12 cellular contexts compared by ENCODE assay signal in genomic region chr7:136528329-136528728, GRCh38.
A peak's percentile ranks its signal among the peaks of the same experiment; 100 is the strongest.
DNase-seq lines count a peak whose midpoint lies in the region; ATAC-seq and TF ChIP-seq lines count a peak whose summit lies in the region.
"Had no signal": no experiment of that assay in that cellular context is flagged by ENCODE, and none has a peak within 500 bp of the region (broad histone marks: within the 10 kb centered on the region; RNA-seq: fewer than 3 reads in every experiment).

No MANE protein-coding gene starts in this region.

- no peak for TF ChIP-seq CTCF in fibroblast of villous mesenchyme (IDR thresholded peaks at IDR 0.05; ENCODE audit: insufficient read depth, low read depth, low read length)

- no peak for ATAC-seq in GM19395 (IDR thresholded peaks at IDR 0.05; ENCODE audit: unreplicated experiment)
- no peak for ATAC-seq in GM19351 (IDR thresholded peaks at IDR 0.05; ENCODE audit: unreplicated experiment)
- ATAC-seq: Panc1 had no signal

- DNase-seq in HCEC 1CT = peak; percentile 88
- DNase-seq in SW480 (ENCODE audit: low spot score) = peak; percentile 39
- DNase-seq in fibroblast of villous mesenchyme (ENCODE audit: low read depth) = peak; percentile 61
- DNase-seq in stromal cell of bone marrow (ENCODE audit: low read depth) = peak; percentile 72
- DNase-seq in iPS-NIHi11 (ENCODE audit: low spot score) = no peak
- DNase-seq: activated CD4-positive, CD25-positive, alpha-beta regulatory T cell; DMS79 treated with DMSO at 0.1 percent for 48 hours; heart right ventricle; uterus had no signal

- H3K4me3 ChIP-seq in fibroblast of villous mesenchyme (ENCODE audit: low read depth, low read length) = no peak overlapping the region
- H3K4me3 ChIP-seq: heart right ventricle, uterus had no signal
